Comparison of ENCODE assay signal across 21 cellular contexts in the genomic region with DNA sequence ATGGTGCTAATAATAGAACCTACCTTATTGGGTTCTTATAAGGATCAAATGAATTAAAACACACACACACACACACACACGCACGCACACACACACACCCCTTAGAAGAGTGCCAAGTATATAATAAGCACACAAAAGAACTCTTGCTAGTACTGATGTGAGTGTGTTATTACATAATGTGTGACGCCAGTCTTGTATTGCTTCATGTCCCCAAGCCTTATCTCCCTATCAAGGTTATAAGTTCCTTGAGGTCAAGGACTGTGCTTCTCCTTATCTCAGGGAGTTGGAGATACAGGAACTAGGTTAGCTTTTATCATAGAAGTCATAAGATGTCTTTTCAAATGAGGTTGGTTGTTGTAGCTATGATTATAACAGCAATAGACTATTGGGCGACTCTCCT.
DNase-seq lines count a peak whose midpoint lies in the region; ATAC-seq, FAIRE-seq and TF ChIP-seq lines count a peak whose summit lies in the region.
"Had no signal": no experiment of that assay in that cellular context is flagged by ENCODE, and none has a peak within 500 bp of the region (broad histone marks: within the 10 kb centered on the region; RNA-seq: fewer than 3 reads in every experiment).

No MANE protein-coding gene starts in this region.

- H4K20me1 ChIP-seq in HepG2 (ENCODE audit: insufficient read depth, low read length) = no peaks in the 10 kb centered on the region
- H4K20me1 ChIP-seq: BLaER1 treated with 17β-estradiol and CSF1 and Interleukin-3, amounts not matched to agents 10 nM and 100 nM had no signal

- no TSS peak for BruUV-seq in HepG2 (replicated peaks; lab: Mats Ljungman, UMichigan)

- H3K9ac ChIP-seq in HepG2 (ENCODE audit: insufficient read depth, low read depth, low read length) (no peak overlapping the region), colonic mucosa (ENCODE audit: low read depth in 2 of 2, low read length in 2 of 2) (no peak overlapping the region)
- H3K9ac ChIP-seq: BLaER1 treated with 17β-estradiol and CSF1 and Interleukin-3, amounts not matched to agents 10 nM and 100 nM had no signal

- CTCF ChIA-PET in HepG2 (lab: Yijun Ruan, JAX; ENCODE audit: low intra/inter-chr PET ratio, low total read pairs) = no interaction called here

- in situ Hi-C loops in HepG2 (cut with HindIII; ENCODE audit: extremely low pct_ligation_motif_present, low pct_unique_long_range_greater_than_20kb) = no loop called here

- no peak overlapping the region for H2AFZ ChIP-seq in HepG2 (ENCODE audit: low read length)

- H3K9me3 ChIP-seq in HepG2 (ENCODE audit: low read length) (no peaks in the 10 kb centered on the region), right lobe of liver (no peaks in the 10 kb centered on the region), esophagus muscularis mucosa (no peaks in the 10 kb centered on the region), colonic mucosa (no peaks in the 10 kb centered on the region)

- TF ChIP-seq RAD21 in HepG2 (CRISPR knock-in tag; IDR thresholded peaks at IDR 0.05) = no peak

- no peak for TF ChIP-seq EP300 in HepG2 (IDR thresholded peaks at IDR 0.05; ENCODE audit: low read depth in 2 of 2, low read length in 2 of 2)
- TF ChIP-seq EP300 in HepG2 (CRISPR knock-in tag; IDR thresholded peaks at IDR 0.05; ENCODE audit: borderline replicate concordance) = no peak
- no peak for TF ChIP-seq EP300 in esophagus muscularis mucosa (IDR thresholded peaks at IDR 0.05)

- no peaks in the 10 kb centered on the region for H3K36me3 ChIP-seq in HepG2 (replicated peaks in 1 of 2; ENCODE audit: control insufficient read depth in 1 of 2, insufficient read depth in 2 of 2, low read length in 2 of 2)
- no peaks in the 10 kb centered on the region for H3K36me3 ChIP-seq in right lobe of liver
- no peaks in the 10 kb centered on the region for H3K36me3 ChIP-seq in esophagus muscularis mucosa
- no peaks in the 10 kb centered on the region for H3K36me3 ChIP-seq in colonic mucosa
- H3K36me3 ChIP-seq: BLaER1 treated with 17β-estradiol and CSF1 and Interleukin-3, amounts not matched to agents 10 nM and 100 nM had no signal

- TF ChIP-seq CTCF in HepG2 (CRISPR knock-in tag; IDR thresholded peaks at IDR 0.05) = no peak
- TF ChIP-seq CTCF in right lobe of liver (IDR thresholded peaks at IDR 0.05) = no peak
- no peak for TF ChIP-seq CTCF in esophagus muscularis mucosa (IDR thresholded peaks at IDR 0.05)
- no peak for TF ChIP-seq CTCF in glutamatergic neuron (IDR thresholded peaks at IDR 0.05; ENCODE audit: partially characterized antibody, unreplicated experiment)
- TF ChIP-seq CTCF in colonic mucosa (IDR thresholded peaks at IDR 0.05) = no peak

- H3K4me1 Mint-ChIP-seq in glutamatergic neuron (ENCODE audit: low read depth, unreplicated experiment) = peaks cover 53% of the 10 kb centered on the region
- H3K4me1 Mint-ChIP-seq: H9 had no signal

- intact Hi-C loops in HepG2 (cut with micrococcal nuclease; ENCODE audit: unreplicated experiment) (no loop called here), right lobe of liver (cut with DNase I) (no loop called here), esophagus muscularis mucosa (cut with DNase I) (no loop called here), Right ventricle myocardium inferior (cut with DNase I) (no loop called here), colonic mucosa (cut with DNase I) (no loop called here)

- H3K27me3 ChIP-seq in HepG2 (ENCODE audit: control insufficient read depth in 1 of 2, insufficient read depth in 2 of 2, low read length in 2 of 2) (no peaks in the 10 kb centered on the region), right lobe of liver (no peaks in the 10 kb centered on the region), esophagus muscularis mucosa (no peaks in the 10 kb centered on the region), colonic mucosa (no peaks in the 10 kb centered on the region)
- H3K27me3 ChIP-seq: BLaER1 treated with 17β-estradiol and CSF1 and Interleukin-3, amounts not matched to agents 10 nM and 100 nM had no signal

- H3K4me3 ChIP-seq in HepG2 (replicated peaks in 1 of 3; ENCODE audit: insufficient read depth in 1 of 3, low read depth in 2 of 3, low read length in 3 of 3) (no peak overlapping the region), right lobe of liver (no peak overlapping the region), esophagus muscularis mucosa (no peak overlapping the region), colonic mucosa (no peak overlapping the region)
- H3K4me3 ChIP-seq: BLaER1 treated with 17β-estradiol and CSF1 and Interleukin-3, amounts not matched to agents 10 nM and 100 nM; GM12878 had no signal

- H3K4me2 ChIP-seq in HepG2 (ENCODE audit: low read depth, low read length) = no peak overlapping the region

- peaks cover 5% of the 10 kb centered on the region for H3K27me3 Mint-ChIP-seq in glutamatergic neuron (ENCODE audit: unreplicated experiment)

- H3K27ac Mint-ChIP-seq in glutamatergic neuron (ENCODE audit: unreplicated experiment) = no peak overlapping the region
- H3K27ac Mint-ChIP-seq: H9 had no signal

- FAIRE-seq in HepG2 (lab: Jason Lieb, UNC) (no peak), H54 (lab: Jason Lieb, UNC) (no peak)
- FAIRE-seq: GM12878, GM18507 had no signal

- H3K36me3 Mint-ChIP-seq in glutamatergic neuron (ENCODE audit: unreplicated experiment) = peaks cover 11% of the 10 kb centered on the region

- no peak for DNase-seq in HepG2 (ENCODE audit: low spot score)
- DNase-seq in right lobe of liver = no peak
- DNase-seq in SIG-M5 (lab: John Stamatoyannopoulos, UW) = peak; percentile 50
- DNase-seq in esophagus muscularis mucosa (ENCODE audit: extremely low spot score) = peak; percentile 53
- no peak for DNase-seq in Right ventricle myocardium inferior (ENCODE audit: missing footprints)
- DNase-seq in glutamatergic neuron = no peak
- DNase-seq in colonic mucosa = no peak
- no peak for DNase-seq in H54 (ENCODE audit: insufficient read length, low spot score)
- DNase-seq: 8988T, COR-L47, H9, KBM-7, NCI-H1105 treated with DMSO at 0.1 percent for 48 hours, NCI-H187 treated with DMSO at 0.1 percent for 48 hours, NCI-H446 treated with DMSO at 0.1 percent for 48 hours, NCI-H748 treated with DMSO at 0.1 percent for 48 hours, PC-3 had no signal

- H3K9me3 Mint-ChIP-seq in glutamatergic neuron (ENCODE audit: unreplicated experiment) = peaks cover 12% of the 10 kb centered on the region
- H3K9me3 Mint-ChIP-seq: H9 had no signal

- 38% methylated on average over 4 of the region's 4 CpGs for WGBS in HepG2 (ENCODE audit: low lambda C conversion rate)
- WGBS in right lobe of liver (ENCODE audit: insufficient coverage, low coverage, low lambda C conversion rate, missing lambda C conversion rate) = 56% methylated on average over 4 of the region's 4 CpGs
- WGBS in esophagus muscularis mucosa = 86% methylated on average over 4 of the region's 4 CpGs

- POLR2A ChIA-PET in HepG2 (lab: Yijun Ruan, JAX) = no interaction called here

- H3K79me2 ChIP-seq in HepG2 (ENCODE audit: insufficient read depth, low read length) = no peaks in the 10 kb centered on the region

- no peak for TF ChIP-seq POLR2A in HepG2 (IDR thresholded peaks at IDR 0.05; ENCODE audit: insufficient read depth in 1 of 2, low read depth in 2 of 2, low read length in 2 of 2)
- no peak for TF ChIP-seq POLR2A in right lobe of liver (IDR thresholded peaks at IDR 0.05)
- no peak for TF ChIP-seq POLR2A in esophagus muscularis mucosa (IDR thresholded peaks at IDR 0.05; ENCODE audit: low read depth)
- TF ChIP-seq POLR2A in H54 (IDR thresholded peaks at IDR 0.05; ENCODE audit: low read depth, low read length) = no peak

- H3K27ac ChIP-seq in HepG2 (ENCODE audit: extremely low read length, insufficient read depth, low read length) = no peak overlapping the region
- no peak overlapping the region for H3K27ac ChIP-seq in right lobe of liver
- H3K27ac ChIP-seq in esophagus muscularis mucosa (replicated peaks in 1 of 4) = no peak overlapping the region
- H3K27ac ChIP-seq in colonic mucosa = no peak overlapping the region
- H3K27ac ChIP-seq: BLaER1 treated with 17β-estradiol and CSF1 and Interleukin-3, amounts not matched to agents 10 nM and 100 nM had no signal

- H3K4me3 Mint-ChIP-seq in glutamatergic neuron (ENCODE audit: unreplicated experiment) = no peak overlapping the region
- H3K4me3 Mint-ChIP-seq: H9 had no signal

- no peak for ATAC-seq in HepG2
- no peak for ATAC-seq in right lobe of liver
- no peak for ATAC-seq in Right ventricle myocardium inferior
- ATAC-seq: GM12878, PC-3, SK-N-SH treated with all-trans-retinoic acid at 6 μM for 48 hours had no signal

- H3K4me1 ChIP-seq in HepG2 (ENCODE audit: insufficient read depth, low read length) (no peaks in the 10 kb centered on the region), right lobe of liver (peaks cover 0 to 12% (median 0%) of the 10 kb centered on the region in 4 donors), esophagus muscularis mucosa (no peaks in the 10 kb centered on the region), colonic mucosa (no peaks in the 10 kb centered on the region)

TF ChIP-seq in HepG2, 621 proteins besides CTCF, POLR2A, EP300 and RAD21 (continues in another document):
- TF ChIP-seq, protein P1, sequence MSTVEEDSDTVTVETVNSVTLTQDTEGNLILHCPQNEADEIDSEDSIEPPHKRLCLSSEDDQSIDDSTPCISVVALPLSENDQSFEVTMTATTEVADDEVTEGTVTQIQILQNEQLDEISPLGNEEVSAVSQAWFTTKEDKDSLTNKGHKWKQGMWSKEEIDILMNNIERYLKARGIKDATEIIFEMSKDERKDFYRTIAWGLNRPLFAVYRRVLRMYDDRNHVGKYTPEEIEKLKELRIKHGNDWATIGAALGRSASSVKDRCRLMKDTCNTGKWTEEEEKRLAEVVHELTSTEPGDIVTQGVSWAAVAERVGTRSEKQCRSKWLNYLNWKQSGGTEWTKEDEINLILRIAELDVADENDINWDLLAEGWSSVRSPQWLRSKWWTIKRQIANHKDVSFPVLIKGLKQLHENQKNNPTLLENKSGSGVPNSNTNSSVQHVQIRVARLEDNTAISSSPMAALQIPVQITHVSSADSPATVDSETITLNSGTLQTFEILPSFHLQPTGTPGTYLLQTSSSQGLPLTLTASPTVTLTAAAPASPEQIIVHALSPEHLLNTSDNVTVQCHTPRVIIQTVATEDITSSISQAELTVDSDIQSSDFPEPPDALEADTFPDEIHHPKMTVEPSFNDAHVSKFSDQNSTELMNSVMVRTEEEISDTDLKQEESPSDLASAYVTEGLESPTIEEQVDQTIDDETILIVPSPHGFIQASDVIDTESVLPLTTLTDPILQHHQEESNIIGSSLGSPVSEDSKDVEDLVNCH (CRISPR knock-in tag; IDR thresholded peaks at IDR 0.05) = no peak
- TF ChIP-seq, protein P2, sequence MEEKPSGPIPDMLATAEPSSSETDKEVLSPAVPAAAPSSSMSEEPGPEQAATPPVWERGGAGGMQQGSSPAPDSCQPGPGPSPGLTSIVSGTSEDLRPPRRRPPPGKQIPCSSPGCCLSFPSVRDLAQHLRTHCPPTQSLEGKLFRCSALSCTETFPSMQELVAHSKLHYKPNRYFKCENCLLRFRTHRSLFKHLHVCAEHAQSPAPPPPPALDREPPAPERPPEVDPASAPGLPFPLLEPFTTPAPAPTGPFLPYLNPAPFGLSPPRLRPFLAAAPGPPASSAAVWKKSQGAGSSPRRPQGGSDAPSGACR (CRISPR knock-in tag; IDR thresholded peaks at IDR 0.05) = no peak
- TF ChIP-seq ZNF878 (CRISPR knock-in tag; IDR thresholded peaks at IDR 0.05) (no peak), ZNF563 (CRISPR knock-in tag; IDR thresholded peaks at IDR 0.05) (no peak), SALL1 (CRISPR knock-in tag; IDR thresholded peaks at IDR 0.05) (no peak)

Comparison
In these comparisons a context has a peak if more than half of its experiments do, and no peak if none do; other contexts are left out.
1. DNase-seq: peak in SIG-M5 (single experiment) and esophagus muscularis mucosa (single experiment); none in HepG2 (single experiment), right lobe of liver (0 of 3), Right ventricle myocardium inferior (single experiment), glutamatergic neuron (single experiment), colonic mucosa (single experiment) and H54 (single experiment).